16 cellular contexts compared by ENCODE assay signal in genomic region chrX:10280061-10280460, GRCh38.
"Had no signal": no experiment of that assay in that cellular context is flagged by ENCODE, and none has a peak within 500 bp of the region (broad histone marks: within the 10 kb centered on the region; RNA-seq: fewer than 3 reads in every experiment).

No MANE protein-coding gene starts in this region.

- H3K4me2 ChIP-seq: hepatocyte had no signal

- H3K79me2 ChIP-seq: hepatocyte had no signal

- DNase-seq: activated CD4-positive, alpha-beta T cell treated with anti-CD3 and anti-CD28 coated beads, Interleukin-2, amount 50 U/mL, for 1 hour; activated naive CD4-positive, alpha-beta T cell treated with Interleukin-2 at 50 U/mL for 16 hours; activated naive CD8-positive, alpha-beta T cell treated with anti-CD3 and anti-CD28 coated beads, Interleukin-2, amount 50 U/mL, for 24 hours; mesenchymal stem cell; occipital lobe; stimulated activated CD4-positive, alpha-beta T cell treated with anti-CD3 and anti-CD28 coated beads, Interleukin-4, amount 100 ng/mL, for 4 hours; stimulated activated CD8-positive, alpha-beta memory T cell treated with anti-CD3 and anti-CD28 coated beads, Interleukin-4, amount 100 ng/mL, for 48 hours; stimulated activated naive CD4-positive, alpha-beta T cell treated with Interleukin-2 at 50 U/mL for 16 hours; T-helper 9 cell had no signal

- H3K36me3 ChIP-seq: ascending aorta, tibial nerve, vagina had no signal

- H3K27me3 ChIP-seq: ascending aorta, hepatocyte, tibial nerve, vagina had no signal

- H3K4me1 ChIP-seq: ascending aorta, tibial nerve, vagina had no signal

- H3K27ac ChIP-seq: ascending aorta, hepatocyte, skin epidermis, tibial nerve, vagina had no signal

- H3K9me3 Mint-ChIP-seq: activated naive CD8-positive, alpha-beta T cell treated with anti-CD3 and anti-CD28 coated beads, Interleukin-2, amount 50 U/mL, for 24 hours; activated T-helper 17 cell treated with anti-CD3 and anti-CD28 coated beads, Interleukin-2, amount 50 U/mL, for 72 hours; nephron had no signal

- H3K4me3 ChIP-seq: ascending aorta, hepatocyte, skin epidermis, tibial nerve, vagina had no signal

- H3K27me3 Mint-ChIP-seq: activated T-helper 17 cell treated with anti-CD3 and anti-CD28 coated beads, Interleukin-2, amount 50 U/mL, for 72 hours had no signal

- H3K9me3 ChIP-seq: ascending aorta, tibial nerve, vagina had no signal

- H3K4me1 Mint-ChIP-seq: activated naive CD8-positive, alpha-beta T cell treated with anti-CD3 and anti-CD28 coated beads, Interleukin-2, amount 50 U/mL, for 24 hours; activated T-helper 17 cell treated with anti-CD3 and anti-CD28 coated beads, Interleukin-2, amount 50 U/mL, for 72 hours had no signal

- H3K27ac Mint-ChIP-seq: activated naive CD8-positive, alpha-beta T cell treated with anti-CD3 and anti-CD28 coated beads, Interleukin-2, amount 50 U/mL, for 24 hours; activated T-helper 17 cell treated with anti-CD3 and anti-CD28 coated beads, Interleukin-2, amount 50 U/mL, for 72 hours had no signal

- H3K4me3 Mint-ChIP-seq: activated naive CD8-positive, alpha-beta T cell treated with anti-CD3 and anti-CD28 coated beads, Interleukin-2, amount 50 U/mL, for 24 hours; activated T-helper 17 cell treated with anti-CD3 and anti-CD28 coated beads, Interleukin-2, amount 50 U/mL, for 72 hours; nephron had no signal

- H2AFZ ChIP-seq: hepatocyte had no signal
